In the genomic region with DNA sequence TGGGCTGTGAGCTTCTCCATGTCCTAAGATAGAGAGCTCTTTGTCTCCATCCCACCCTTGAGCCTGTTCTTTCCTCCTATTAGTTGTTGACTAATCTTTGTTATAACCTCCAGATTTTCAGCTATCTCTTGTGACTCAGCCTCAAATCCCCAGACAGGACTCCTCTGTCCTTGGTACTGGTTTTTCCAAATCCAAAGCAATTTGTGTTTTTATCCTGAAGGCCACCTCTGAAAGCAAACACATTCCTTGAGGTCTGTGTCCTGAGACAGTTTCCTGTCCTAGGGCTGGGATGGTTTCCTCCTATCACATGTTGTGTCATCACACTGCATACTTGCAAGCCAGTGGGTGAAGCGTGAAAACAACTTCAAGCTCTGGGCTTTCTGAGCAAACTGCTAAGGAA, we compare ENCODE assay signal across 2 cellular contexts.
TF ChIP-seq lines count a peak whose summit lies in the region.

No MANE protein-coding gene starts in this region.

TF ChIP-seq in liver, 16 proteins besides CTCF, POLR2A, EP300 and RAD21:
- no peak for TF ChIP-seq HNF4G (IDR thresholded peaks at IDR 0.05)
- TF ChIP-seq, protein P1, sequence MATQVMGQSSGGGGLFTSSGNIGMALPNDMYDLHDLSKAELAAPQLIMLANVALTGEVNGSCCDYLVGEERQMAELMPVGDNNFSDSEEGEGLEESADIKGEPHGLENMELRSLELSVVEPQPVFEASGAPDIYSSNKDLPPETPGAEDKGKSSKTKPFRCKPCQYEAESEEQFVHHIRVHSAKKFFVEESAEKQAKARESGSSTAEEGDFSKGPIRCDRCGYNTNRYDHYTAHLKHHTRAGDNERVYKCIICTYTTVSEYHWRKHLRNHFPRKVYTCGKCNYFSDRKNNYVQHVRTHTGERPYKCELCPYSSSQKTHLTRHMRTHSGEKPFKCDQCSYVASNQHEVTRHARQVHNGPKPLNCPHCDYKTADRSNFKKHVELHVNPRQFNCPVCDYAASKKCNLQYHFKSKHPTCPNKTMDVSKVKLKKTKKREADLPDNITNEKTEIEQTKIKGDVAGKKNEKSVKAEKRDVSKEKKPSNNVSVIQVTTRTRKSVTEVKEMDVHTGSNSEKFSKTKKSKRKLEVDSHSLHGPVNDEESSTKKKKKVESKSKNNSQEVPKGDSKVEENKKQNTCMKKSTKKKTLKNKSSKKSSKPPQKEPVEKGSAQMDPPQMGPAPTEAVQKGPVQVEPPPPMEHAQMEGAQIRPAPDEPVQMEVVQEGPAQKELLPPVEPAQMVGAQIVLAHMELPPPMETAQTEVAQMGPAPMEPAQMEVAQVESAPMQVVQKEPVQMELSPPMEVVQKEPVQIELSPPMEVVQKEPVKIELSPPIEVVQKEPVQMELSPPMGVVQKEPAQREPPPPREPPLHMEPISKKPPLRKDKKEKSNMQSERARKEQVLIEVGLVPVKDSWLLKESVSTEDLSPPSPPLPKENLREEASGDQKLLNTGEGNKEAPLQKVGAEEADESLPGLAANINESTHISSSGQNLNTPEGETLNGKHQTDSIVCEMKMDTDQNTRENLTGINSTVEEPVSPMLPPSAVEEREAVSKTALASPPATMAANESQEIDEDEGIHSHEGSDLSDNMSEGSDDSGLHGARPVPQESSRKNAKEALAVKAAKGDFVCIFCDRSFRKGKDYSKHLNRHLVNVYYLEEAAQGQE (IDR thresholded peaks at IDR 0.05) = peak; percentile 62

TF ChIP-seq in HepG2, 621 proteins besides CTCF, POLR2A, EP300 and RAD21:
- no peak for TF ChIP-seq ZNF17 (CRISPR knock-in tag; IDR thresholded peaks at IDR 0.05)
- TF ChIP-seq, protein P1 (IDR thresholded peaks at IDR 0.05; ENCODE audit: borderline replicate concordance in 1 of 2, low read depth in 1 of 2, low read length in 2 of 2) = peak in 1 of 2 experiments; percentile 62; a peak in 1 of 4 replicates
